17 cellular contexts compared by ENCODE assay signal in the genomic region with DNA sequence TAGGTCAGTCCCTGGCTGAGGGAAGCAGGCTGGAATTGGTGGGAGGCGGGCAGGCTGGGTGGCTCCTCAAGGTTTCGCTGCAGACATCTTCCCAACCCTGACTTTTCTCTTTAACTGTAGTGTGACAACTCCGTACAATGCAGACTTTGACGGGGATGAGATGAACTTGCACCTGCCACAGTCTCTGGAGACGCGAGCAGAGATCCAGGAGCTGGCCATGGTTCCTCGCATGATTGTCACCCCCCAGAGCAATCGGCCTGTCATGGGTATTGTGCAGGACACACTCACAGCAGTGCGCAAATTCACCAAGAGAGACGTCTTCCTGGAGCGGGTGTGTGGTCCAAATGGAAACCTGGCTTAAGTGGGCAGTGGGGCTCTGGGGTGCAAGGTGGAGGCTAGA. TPM values are rescaled to one million over a fixed set of nuclear protein-coding genes. Genes with fewer than 3 reads are reported as not detected.
DNase-seq lines count a peak whose midpoint lies in the region; ATAC-seq, FAIRE-seq and TF ChIP-seq lines count a peak whose summit lies in the region.
"Had no signal": no experiment of that assay in that cellular context is flagged by ENCODE, and none has a peak within 500 bp of the region (broad histone marks: within the 10 kb centered on the region; RNA-seq: fewer than 3 reads in every experiment).

No MANE protein-coding gene starts in this region.

- WGBS in HepG2 (ENCODE audit: low lambda C conversion rate), result 88% methylated on average over 10 of the region's 11 CpGs
- WGBS in right lobe of liver (ENCODE audit: insufficient coverage, low coverage, low lambda C conversion rate, missing lambda C conversion rate), result 93% methylated on average over 6 of the region's 11 CpGs

- no peak for TF ChIP-seq CTCF in HepG2 (CRISPR knock-in tag; IDR thresholded peaks at IDR 0.05)
- no peak for TF ChIP-seq CTCF in right lobe of liver (IDR thresholded peaks at IDR 0.05)
- TF ChIP-seq CTCF in neural progenitor cell (IDR thresholded peaks at IDR 0.05), result no peak
- no peak for TF ChIP-seq CTCF in type B pancreatic cell (conservative IDR thresholded peaks at IDR 0.05)
- TF ChIP-seq CTCF in dorsolateral prefrontal cortex (IDR thresholded peaks at IDR 0.05 in 54 of 56, conservative IDR thresholded peaks at IDR 0.05 in 2 of 56; ENCODE audit: low read depth in 1 of 56, partially characterized antibody in 56 of 56), result no peak

- ATAC-seq in HepG2 (no peak), right lobe of liver (no peak)

- H3K27ac Mint-ChIP-seq in neural progenitor cell (peak overlapping the region; percentile 79), type B pancreatic cell (peak overlapping the region; percentile 49)
- H3K27ac Mint-ChIP-seq: B cell had no signal

- in situ Hi-C loops in HepG2 (cut with HindIII; ENCODE audit: extremely low pct_ligation_motif_present, low pct_unique_long_range_greater_than_20kb), result no loop called here

- CTCF ChIA-PET in HepG2 (lab: Yijun Ruan, JAX; ENCODE audit: low intra/inter-chr PET ratio, low total read pairs), result no interaction called here

- TF ChIP-seq RAD21 in HepG2 (CRISPR knock-in tag; IDR thresholded peaks at IDR 0.05), result no peak

- H3K4me3 ChIP-seq in HepG2 (replicated peaks in 1 of 3; ENCODE audit: insufficient read depth in 1 of 3, low read depth in 2 of 3, low read length in 3 of 3) (no peak overlapping the region), right lobe of liver (no peak overlapping the region), neural progenitor cell (no peak overlapping the region), dorsolateral prefrontal cortex (no peak overlapping the region)

- H3K4me1 Mint-ChIP-seq in neural progenitor cell, result no peaks in the 10 kb centered on the region
- H3K4me1 Mint-ChIP-seq in type B pancreatic cell (ENCODE audit: unreplicated experiment), result peaks cover 4% of the 10 kb centered on the region

- no peak overlapping the region for H3K27ac ChIP-seq in HepG2 (ENCODE audit: extremely low read length, insufficient read depth, low read length)
- no peak overlapping the region for H3K27ac ChIP-seq in right lobe of liver
- no peak overlapping the region for H3K27ac ChIP-seq in neural progenitor cell
- no peak overlapping the region for H3K27ac ChIP-seq in dorsolateral prefrontal cortex
- H3K27ac ChIP-seq: C4-2B had no signal

- BruUV-seq in HepG2 (replicated peaks; lab: Mats Ljungman, UMichigan), result no TSS peak

- no peak for TF ChIP-seq EP300 in HepG2 (IDR thresholded peaks at IDR 0.05; ENCODE audit: low read depth in 2 of 2, low read length in 2 of 2)
- TF ChIP-seq EP300 in HepG2 (CRISPR knock-in tag; IDR thresholded peaks at IDR 0.05; ENCODE audit: borderline replicate concordance), result no peak

- FAIRE-seq in HepG2 (lab: Jason Lieb, UNC) (no peak), HTR-8/SVneo (lab: Jason Lieb, UNC) (peak; percentile 4)
- FAIRE-seq: A204.1, GM18507 had no signal

- H3K4me2 ChIP-seq in HepG2 (ENCODE audit: low read depth, low read length) (no peak overlapping the region), neural progenitor cell (no peak overlapping the region)

- H3K4me3 Mint-ChIP-seq in neural progenitor cell, result peak overlapping the region; percentile 69
- no peak overlapping the region for H3K4me3 Mint-ChIP-seq in type B pancreatic cell
- H3K4me3 Mint-ChIP-seq: B cell; CD8-positive, alpha-beta memory T cell had no signal

- H3K4me1 ChIP-seq in HepG2 (ENCODE audit: insufficient read depth, low read length), result no peaks in the 10 kb centered on the region
- H3K4me1 ChIP-seq in right lobe of liver, result no peaks in the 10 kb centered on the region
- no peaks in the 10 kb centered on the region for H3K4me1 ChIP-seq in neural progenitor cell
- H3K4me1 ChIP-seq: Caco-2 had no signal

- H4K20me1 ChIP-seq in HepG2 (ENCODE audit: insufficient read depth, low read length), result peaks cover 14% of the 10 kb centered on the region; the same call in 1 of the 2 replicates
- H4K20me1 ChIP-seq in neural progenitor cell (ENCODE audit: low read depth), result peaks cover 34% of the 10 kb centered on the region

- H3K36me3 ChIP-seq in HepG2 (replicated peaks in 1 of 2; ENCODE audit: control insufficient read depth in 1 of 2, insufficient read depth in 2 of 2, low read length in 2 of 2) (peaks cover 67 to 85% of the 10 kb centered on the region in 2 experiments), right lobe of liver (peaks cover 25 to 86% (median 62%) of the 10 kb centered on the region in 4 donors), neural progenitor cell (no peaks in the 10 kb centered on the region)

- POLR2A ChIA-PET in HepG2 (lab: Yijun Ruan, JAX), result interaction anchor here (0.7 kb wide), 1 partner anchor 107 kb away, joined by 3 read pairs; no protein-coding TSS in a partner anchor

- H3K27me3 Mint-ChIP-seq in neural progenitor cell (ENCODE audit: insufficient read depth, low read depth) (peaks cover 5% of the 10 kb centered on the region), type B pancreatic cell (no peaks in the 10 kb centered on the region)
- H3K27me3 Mint-ChIP-seq: B cell, IgD-negative memory B cell had no signal

- H3K9ac ChIP-seq in HepG2 (ENCODE audit: insufficient read depth, low read depth, low read length) (no peak overlapping the region), neural progenitor cell (no peak overlapping the region)

- TF ChIP-seq POLR2A in HepG2 (IDR thresholded peaks at IDR 0.05; ENCODE audit: insufficient read depth in 1 of 2, low read depth in 2 of 2, low read length in 2 of 2) (no peak), right lobe of liver (IDR thresholded peaks at IDR 0.05) (no peak)

- no peak for DNase-seq in HepG2 (ENCODE audit: low spot score)
- DNase-seq in right lobe of liver, result no peak
- no peak for DNase-seq in HTR-8/SVneo (ENCODE audit: insufficient read length, low spot score)
- no peak for DNase-seq in neural progenitor cell (ENCODE audit: low spot score)
- no peak for DNase-seq in type B pancreatic cell (ENCODE audit: extremely low spot score, unreplicated experiment)
- DNase-seq in UCSD-AML1 (lab: John Stamatoyannopoulos, UW; ENCODE audit: unreplicated experiment), result no peak
- DNase-seq in dorsolateral prefrontal cortex, result no peak
- DNase-seq: Caco-2; CD8-positive, alpha-beta memory T cell; DMS53; GF-D8 had no signal

- H3K9me3 Mint-ChIP-seq in neural progenitor cell (no peaks in the 10 kb centered on the region), type B pancreatic cell (no peaks in the 10 kb centered on the region)
- H3K9me3 Mint-ChIP-seq: CD8-positive, alpha-beta memory T cell; IgD-negative memory B cell had no signal

- H3F3A ChIP-seq in neural progenitor cell (ENCODE audit: low read depth), result peaks cover 5% of the 10 kb centered on the region

- H3K36me3 Mint-ChIP-seq in neural progenitor cell (peaks cover 58% of the 10 kb centered on the region), type B pancreatic cell (peaks cover 47% of the 10 kb centered on the region)

- H3K79me2 ChIP-seq in HepG2 (ENCODE audit: insufficient read depth, low read length), result peaks cover 16% of the 10 kb centered on the region
- peaks cover 19% of the 10 kb centered on the region for H3K79me2 ChIP-seq in neural progenitor cell (ENCODE audit: low read depth)

- H3K9me3 ChIP-seq in HepG2 (ENCODE audit: low read length) (no peaks in the 10 kb centered on the region), right lobe of liver (no peaks in the 10 kb centered on the region), neural progenitor cell (ENCODE audit: low read depth) (no peaks in the 10 kb centered on the region)
- H3K9me3 ChIP-seq: Caco-2 had no signal

- intact Hi-C loops in HepG2 (cut with micrococcal nuclease; ENCODE audit: unreplicated experiment), result no loop called here
- intact Hi-C loops in right lobe of liver (cut with DNase I), result no loop called here
- intact Hi-C loops in dorsolateral prefrontal cortex (cut with DNase I), result loop anchor here in 1 of 2 donors (5.0 kb wide), 1 partner anchor 48 kb away; a partner anchor contains a TSS

- H3K27me3 ChIP-seq in HepG2 (ENCODE audit: control insufficient read depth in 1 of 2, insufficient read depth in 2 of 2, low read length in 2 of 2) (no peaks in the 10 kb centered on the region), right lobe of liver (no peaks in the 10 kb centered on the region), neural progenitor cell (no peaks in the 10 kb centered on the region), dorsolateral prefrontal cortex (no peaks in the 10 kb centered on the region)

- no peak overlapping the region for H2AFZ ChIP-seq in HepG2 (ENCODE audit: low read length)
- no peak overlapping the region for H2AFZ ChIP-seq in neural progenitor cell (replicated peaks)

RNA-seq across cellular contexts. Expression of a gene that starts 15.0 kb away (rescaled TPM):
- total RNA-seq in HepG2 (2016; rRNA removed; fragmentation: Illumina TruSeq; extraction: Trizol), result 17.8 and 63.2 TPM in 2 replicates
- total RNA-seq in HepG2 (2016; cell fraction: cytosol; rRNA removed; fragmentation: Illumina TruSeq; extraction: Trizol; ENCODE audit: low read depth), result 31.8 and 37.1 TPM in 2 replicates
- total RNA-seq in HepG2 (2016; cell fraction: insoluble cytoplasmic fraction; rRNA removed; fragmentation: Illumina TruSeq; extraction: Trizol), result 16.0 and 50.4 TPM in 2 replicates
- total RNA-seq in HepG2 (2016; cell fraction: membrane; rRNA removed; fragmentation: Illumina TruSeq; extraction: Trizol), result 16.5 and 17.5 TPM in 2 replicates
- total RNA-seq in HepG2 (2016; cell fraction: nucleus; rRNA removed; fragmentation: Illumina TruSeq; extraction: Trizol), result 46.2 and 49.6 TPM in 2 replicates
- polyA plus RNA-seq in HepG2 (2011; rRNA removed), result 17.2 and 18.3 TPM in 2 replicates
- polyA plus RNA-seq in HepG2 (2011; cell fraction: cytosol; rRNA removed), result 4.8 and 6.3 TPM in 2 replicates
- polyA plus RNA-seq in HepG2 (2011; cell fraction: nucleus; rRNA removed), result 85.5 and 109 TPM in 2 replicates
- polyA plus RNA-seq in HepG2 (2012), result 43.9 and 44.8 TPM in 2 replicates
- polyA plus RNA-seq in HepG2 (2016; cell fraction: cytosol; fragmentation: Illumina TruSeq; extraction: Trizol; ENCODE audit: low read depth), result 1.2 and 1.6 TPM in 2 replicates
- polyA plus RNA-seq in HepG2 (2016; cell fraction: insoluble cytoplasmic fraction; fragmentation: Illumina TruSeq; extraction: Trizol; ENCODE audit: low read depth), result 25.1 and 41.6 TPM in 2 replicates
- polyA plus RNA-seq in HepG2 (2016; cell fraction: membrane; fragmentation: Illumina TruSeq; extraction: Trizol; ENCODE audit: low read depth), result 2.8 and 4.1 TPM in 2 replicates
- 62.8 and 68.8 TPM in 2 replicates for polyA plus RNA-seq in HepG2 (2016; cell fraction: nucleus; fragmentation: Illumina TruSeq; extraction: Trizol; ENCODE audit: insufficient read depth, low read depth)
- 200 and 209 TPM in 2 replicates for polyA minus RNA-seq in HepG2 (2011; rRNA and poly(A)+ RNA removed; ENCODE audit: low replicate concordance)
- 71.5 and 80.7 TPM in 2 replicates for polyA minus RNA-seq in HepG2 (2011; cell fraction: cytosol; rRNA and poly(A)+ RNA removed)
- 159 and 190 TPM in 2 replicates for polyA minus RNA-seq in HepG2 (2011; cell fraction: nucleus; rRNA and poly(A)+ RNA removed)
- total RNA-seq in right lobe of liver, result 10 to 100 TPM; 36.1 to 49.9 (median 46.0) TPM
- 32.7 and 51.4 TPM in 2 replicates for total RNA-seq in neural progenitor cell (ENCODE audit: low replicate concordance)
- total RNA-seq in type B pancreatic cell (ENCODE audit: low replicate concordance), result 175 and 244 TPM in 2 replicates
- 100 to 1,000 TPM in 115 of 120 experiments, 10 to 100 TPM in 5; 83.5 to 163 (median 124) TPM for total RNA-seq in dorsolateral prefrontal cortex

RNA-seq across cellular contexts. Expression of a gene that starts 17.9 kb away (rescaled TPM):
- 0.07 TPM in 1 of 2 replicates, not detected in the other for total RNA-seq in HepG2 (2016; rRNA removed; fragmentation: Illumina TruSeq; extraction: Trizol)
- not detected in 2 replicates for total RNA-seq in HepG2 (2016; cell fraction: cytosol; rRNA removed; fragmentation: Illumina TruSeq; extraction: Trizol; ENCODE audit: low read depth)
- not detected in 2 replicates for total RNA-seq in HepG2 (2016; cell fraction: insoluble cytoplasmic fraction; rRNA removed; fragmentation: Illumina TruSeq; extraction: Trizol)
- total RNA-seq in HepG2 (2016; cell fraction: membrane; rRNA removed; fragmentation: Illumina TruSeq; extraction: Trizol), result not detected in 2 replicates
- not detected in 2 replicates for total RNA-seq in HepG2 (2016; cell fraction: nucleus; rRNA removed; fragmentation: Illumina TruSeq; extraction: Trizol)
- polyA plus RNA-seq in HepG2 (2011; rRNA removed), result 0.04 TPM in 1 of 2 replicates, not detected in the other
- polyA plus RNA-seq in HepG2 (2011; cell fraction: cytosol; rRNA removed), result not detected in 2 replicates
- not detected in 2 replicates for polyA plus RNA-seq in HepG2 (2011; cell fraction: nucleus; rRNA removed)
- polyA plus RNA-seq in HepG2 (2012), result 0.09 and 0.16 TPM in 2 replicates
- polyA plus RNA-seq in HepG2 (2016; cell fraction: cytosol; fragmentation: Illumina TruSeq; extraction: Trizol; ENCODE audit: low read depth), result not detected in 2 replicates
- polyA plus RNA-seq in HepG2 (2016; cell fraction: insoluble cytoplasmic fraction; fragmentation: Illumina TruSeq; extraction: Trizol; ENCODE audit: low read depth), result not detected in 2 replicates
- not detected in 2 replicates for polyA plus RNA-seq in HepG2 (2016; cell fraction: membrane; fragmentation: Illumina TruSeq; extraction: Trizol; ENCODE audit: low read depth)
- polyA plus RNA-seq in HepG2 (2016; cell fraction: nucleus; fragmentation: Illumina TruSeq; extraction: Trizol; ENCODE audit: insufficient read depth, low read depth), result not detected in 2 replicates
- not detected in 2 replicates for polyA minus RNA-seq in HepG2 (2011; rRNA and poly(A)+ RNA removed; ENCODE audit: low replicate concordance)
- not detected in 2 replicates for polyA minus RNA-seq in HepG2 (2011; cell fraction: cytosol; rRNA and poly(A)+ RNA removed)
- polyA minus RNA-seq in HepG2 (2011; cell fraction: nucleus; rRNA and poly(A)+ RNA removed), result not detected in 2 replicates
- not detected for total RNA-seq in right lobe of liver
- not detected in 2 replicates for total RNA-seq in neural progenitor cell (ENCODE audit: low replicate concordance)
- total RNA-seq in type B pancreatic cell (ENCODE audit: low replicate concordance), result not detected in 2 replicates
- under 1 TPM in 1 of 120 experiments, not detected in 119; 0.34 TPM for total RNA-seq in dorsolateral prefrontal cortex
- total RNA-seq: Caco-2; CD8-positive, alpha-beta memory T cell; H4 had no signal
- polyA plus RNA-seq: IgD-negative memory B cell had no signal

RNA-seq across cellular contexts. Expression of a gene that starts 19.7 kb away (rescaled TPM):
- total RNA-seq in HepG2 (2016; rRNA removed; fragmentation: Illumina TruSeq; extraction: Trizol) (3.3 and 4.3 TPM in 2 replicates), right lobe of liver (10 to 100 TPM in 1 of 6 experiments, 1 to 10 TPM in 5; 5.7 to 10.5 (median 7.9) TPM), neural progenitor cell (ENCODE audit: low replicate concordance) (5.4 and 15.5 TPM in 2 replicates), type B pancreatic cell (ENCODE audit: low replicate concordance) (34.5 and 76.6 TPM in 2 replicates), dorsolateral prefrontal cortex (100 to 1,000 TPM in 108 of 120 experiments, 10 to 100 TPM in 12; 90.1 to 145 (median 113) TPM)
- total RNA-seq in HepG2 (2016; cell fraction: cytosol; rRNA removed; fragmentation: Illumina TruSeq; extraction: Trizol; ENCODE audit: low read depth), result 0.40 and 0.53 TPM in 2 replicates
- total RNA-seq in HepG2 (2016; cell fraction: insoluble cytoplasmic fraction; rRNA removed; fragmentation: Illumina TruSeq; extraction: Trizol), result 3.5 and 4.2 TPM in 2 replicates
- total RNA-seq in HepG2 (2016; cell fraction: membrane; rRNA removed; fragmentation: Illumina TruSeq; extraction: Trizol), result 2.0 and 2.1 TPM in 2 replicates
- total RNA-seq in HepG2 (2016; cell fraction: nucleus; rRNA removed; fragmentation: Illumina TruSeq; extraction: Trizol), result 4.9 and 5.7 TPM in 2 replicates
- 7.4 and 7.9 TPM in 2 replicates for polyA plus RNA-seq in HepG2 (2011; rRNA removed)
- 5.5 and 5.7 TPM in 2 replicates for polyA plus RNA-seq in HepG2 (2011; cell fraction: cytosol; rRNA removed)
- polyA plus RNA-seq in HepG2 (2011; cell fraction: nucleus; rRNA removed), result 16.5 and 17.2 TPM in 2 replicates
- 7.9 and 9.5 TPM in 2 replicates for polyA plus RNA-seq in HepG2 (2012)
- 0.25 and 0.36 TPM in 2 replicates for polyA plus RNA-seq in HepG2 (2016; cell fraction: cytosol; fragmentation: Illumina TruSeq; extraction: Trizol; ENCODE audit: low read depth)
- 4.0 and 4.5 TPM in 2 replicates for polyA plus RNA-seq in HepG2 (2016; cell fraction: insoluble cytoplasmic fraction; fragmentation: Illumina TruSeq; extraction: Trizol; ENCODE audit: low read depth)
- 1.1 and 1.4 TPM in 2 replicates for polyA plus RNA-seq in HepG2 (2016; cell fraction: membrane; fragmentation: Illumina TruSeq; extraction: Trizol; ENCODE audit: low read depth)
- 10.4 and 11.2 TPM in 2 replicates for polyA plus RNA-seq in HepG2 (2016; cell fraction: nucleus; fragmentation: Illumina TruSeq; extraction: Trizol; ENCODE audit: insufficient read depth, low read depth)
- polyA minus RNA-seq in HepG2 (2011; rRNA and poly(A)+ RNA removed; ENCODE audit: low replicate concordance), result 19.5 and 24.6 TPM in 2 replicates
- polyA minus RNA-seq in HepG2 (2011; cell fraction: cytosol; rRNA and poly(A)+ RNA removed), result 6.2 and 7.2 TPM in 2 replicates
- 12.5 and 14.9 TPM in 2 replicates for polyA minus RNA-seq in HepG2 (2011; cell fraction: nucleus; rRNA and poly(A)+ RNA removed)

RNA-seq across cellular contexts. Expression of a gene that starts 49.7 kb away (rescaled TPM):
- 0.73 and 0.93 TPM in 2 replicates for total RNA-seq in HepG2 (2016; rRNA removed; fragmentation: Illumina TruSeq; extraction: Trizol)
- total RNA-seq in HepG2 (2016; cell fraction: cytosol; rRNA removed; fragmentation: Illumina TruSeq; extraction: Trizol; ENCODE audit: low read depth), result 3.9 and 4.8 TPM in 2 replicates
- total RNA-seq in HepG2 (2016; cell fraction: insoluble cytoplasmic fraction; rRNA removed; fragmentation: Illumina TruSeq; extraction: Trizol), result 0.97 and 1.6 TPM in 2 replicates
- 3.9 and 5.7 TPM in 2 replicates for total RNA-seq in HepG2 (2016; cell fraction: membrane; rRNA removed; fragmentation: Illumina TruSeq; extraction: Trizol)
- 1.2 TPM in 1 of 2 replicates, not detected in the other for total RNA-seq in HepG2 (2016; cell fraction: nucleus; rRNA removed; fragmentation: Illumina TruSeq; extraction: Trizol)
- polyA plus RNA-seq in HepG2 (2011; rRNA removed), result 6.3 and 7.2 TPM in 2 replicates
- 7.6 and 10.0 TPM in 2 replicates for polyA plus RNA-seq in HepG2 (2011; cell fraction: cytosol; rRNA removed)
- 5.3 and 5.4 TPM in 2 replicates for polyA plus RNA-seq in HepG2 (2011; cell fraction: nucleus; rRNA removed)
- polyA plus RNA-seq in HepG2 (2012), result 5.1 and 5.5 TPM in 2 replicates
- polyA plus RNA-seq in HepG2 (2016; cell fraction: cytosol; fragmentation: Illumina TruSeq; extraction: Trizol; ENCODE audit: low read depth), result 13.4 and 14.8 TPM in 2 replicates
- 1.9 and 2.1 TPM in 2 replicates for polyA plus RNA-seq in HepG2 (2016; cell fraction: insoluble cytoplasmic fraction; fragmentation: Illumina TruSeq; extraction: Trizol; ENCODE audit: low read depth)
- 12.4 and 14.7 TPM in 2 replicates for polyA plus RNA-seq in HepG2 (2016; cell fraction: membrane; fragmentation: Illumina TruSeq; extraction: Trizol; ENCODE audit: low read depth)
- 1.4 and 2.2 TPM in 2 replicates for polyA plus RNA-seq in HepG2 (2016; cell fraction: nucleus; fragmentation: Illumina TruSeq; extraction: Trizol; ENCODE audit: insufficient read depth, low read depth)
- polyA minus RNA-seq in HepG2 (2011; rRNA and poly(A)+ RNA removed; ENCODE audit: low replicate concordance), result 2.1 and 2.2 TPM in 2 replicates
- 1.8 and 2.3 TPM in 2 replicates for polyA minus RNA-seq in HepG2 (2011; cell fraction: cytosol; rRNA and poly(A)+ RNA removed)
- polyA minus RNA-seq in HepG2 (2011; cell fraction: nucleus; rRNA and poly(A)+ RNA removed), result 0.99 and 1.0 TPM in 2 replicates
- 10 to 100 TPM in 4 of 6 experiments, 1 to 10 TPM in 2; 6.1 to 14.7 (median 11.4) TPM for total RNA-seq in right lobe of liver
- 0.75 and 2.4 TPM in 2 replicates for total RNA-seq in neural progenitor cell (ENCODE audit: low replicate concordance)
- total RNA-seq in type B pancreatic cell (ENCODE audit: low replicate concordance), result 4.3 and 11.3 TPM in 2 replicates
- total RNA-seq in dorsolateral prefrontal cortex, result 10 to 100 TPM; 25.3 to 97.2 (median 50.2) TPM
- total RNA-seq: Caco-2 had no signal

RNA-seq across cellular contexts. Expression of a gene that starts 54.3 kb away (rescaled TPM):
- total RNA-seq in HepG2 (2016; rRNA removed; fragmentation: Illumina TruSeq; extraction: Trizol) (3.6 and 5.4 TPM in 2 replicates), right lobe of liver (10 to 100 TPM in 2 of 6 experiments, 1 to 10 TPM in 4; 6.0 to 12.3 (median 8.2) TPM), neural progenitor cell (ENCODE audit: low replicate concordance) (7.4 and 7.5 TPM in 2 replicates), type B pancreatic cell (ENCODE audit: low replicate concordance) (16.4 and 51.1 TPM in 2 replicates), dorsolateral prefrontal cortex (10 to 100 TPM in 95 of 120 experiments, 1 to 10 TPM in 25; 6.3 to 21.6 (median 12.1) TPM)
- total RNA-seq in HepG2 (2016; cell fraction: cytosol; rRNA removed; fragmentation: Illumina TruSeq; extraction: Trizol; ENCODE audit: low read depth), result 2.0 and 3.3 TPM in 2 replicates
- 3.8 and 6.3 TPM in 2 replicates for total RNA-seq in HepG2 (2016; cell fraction: insoluble cytoplasmic fraction; rRNA removed; fragmentation: Illumina TruSeq; extraction: Trizol)
- 5.4 and 5.7 TPM in 2 replicates for total RNA-seq in HepG2 (2016; cell fraction: membrane; rRNA removed; fragmentation: Illumina TruSeq; extraction: Trizol)
- total RNA-seq in HepG2 (2016; cell fraction: nucleus; rRNA removed; fragmentation: Illumina TruSeq; extraction: Trizol), result 4.3 and 6.2 TPM in 2 replicates
- polyA plus RNA-seq in HepG2 (2011; rRNA removed), result 33.7 and 39.6 TPM in 2 replicates
- 31.4 and 33.2 TPM in 2 replicates for polyA plus RNA-seq in HepG2 (2011; cell fraction: cytosol; rRNA removed)
- 39.4 and 43.0 TPM in 2 replicates for polyA plus RNA-seq in HepG2 (2011; cell fraction: nucleus; rRNA removed)
- 19.3 and 22.8 TPM in 2 replicates for polyA plus RNA-seq in HepG2 (2012)
- 4.4 and 6.0 TPM in 2 replicates for polyA plus RNA-seq in HepG2 (2016; cell fraction: cytosol; fragmentation: Illumina TruSeq; extraction: Trizol; ENCODE audit: low read depth)
- 10.0 and 13.6 TPM in 2 replicates for polyA plus RNA-seq in HepG2 (2016; cell fraction: insoluble cytoplasmic fraction; fragmentation: Illumina TruSeq; extraction: Trizol; ENCODE audit: low read depth)
- polyA plus RNA-seq in HepG2 (2016; cell fraction: membrane; fragmentation: Illumina TruSeq; extraction: Trizol; ENCODE audit: low read depth), result 9.9 and 11.0 TPM in 2 replicates
- polyA plus RNA-seq in HepG2 (2016; cell fraction: nucleus; fragmentation: Illumina TruSeq; extraction: Trizol; ENCODE audit: insufficient read depth, low read depth), result 23.1 and 25.7 TPM in 2 replicates
- 2.6 and 35.4 TPM in 2 replicates for polyA minus RNA-seq in HepG2 (2011; rRNA and poly(A)+ RNA removed; ENCODE audit: low replicate concordance)
- 6.4 and 7.2 TPM in 2 replicates for polyA minus RNA-seq in HepG2 (2011; cell fraction: cytosol; rRNA and poly(A)+ RNA removed)
- 9.0 and 9.9 TPM in 2 replicates for polyA minus RNA-seq in HepG2 (2011; cell fraction: nucleus; rRNA and poly(A)+ RNA removed)
